In genomic region chr2:98568161-98568956, GRCh38 we compare ENCODE assay signal across 15 cellular contexts. TPM values are rescaled to one million over a fixed set of nuclear protein-coding genes. Genes with fewer than 3 reads are reported as not detected.
A peak's percentile ranks its signal among the peaks of the same experiment; 100 is the strongest.
DNase-seq lines count a peak whose midpoint lies in the region; FAIRE-seq and TF ChIP-seq lines count a peak whose summit lies in the region.
"Had no signal": no experiment of that assay in that cellular context is flagged by ENCODE, and none has a peak within 500 bp of the region (broad histone marks: within the 10 kb centered on the region; RNA-seq: fewer than 3 reads in every experiment).

No MANE protein-coding gene starts in this region.

- intact Hi-C loops in cardiac septum (cut with DNase I), result loop anchor here (10.0 kb wide), 1 partner anchor 154 kb away; no protein-coding TSS in a partner anchor

- H3K4me3 ChIP-seq in bronchial epithelial cell (ENCODE audit: low read depth, low read length), result no peak overlapping the region
- H3K4me3 ChIP-seq: cardiac muscle cell, left lung, skin epidermis had no signal

- DNase-seq in EH (ENCODE audit: low read depth) (peak; percentile 79), HTR-8/SVneo (ENCODE audit: insufficient read length, low spot score) (no peak), bronchial epithelial cell (ENCODE audit: low read depth) (peak; percentile 52), non-pigmented ciliary epithelial cell (ENCODE audit: low read depth) (peak; percentile 14), NCI-H69 (lab: John Stamatoyannopoulos, UW) (no peak), iPS-NIHi7 (ENCODE audit: extremely low spot score) (no peak), cardiac septum (ENCODE audit: low spot score) (no peak)
- no peak for DNase-seq in stimulated activated CD4-positive, alpha-beta T cell treated with anti-CD3 and anti-CD28 coated beads, Interleukin-4, amount 100 ng/mL, for 24 hours
- DNase-seq: NCI-H1048, NCI-H187 treated with DMSO at 0.1 percent for 48 hours, T1000 had no signal

- no peaks in the 10 kb centered on the region for H3K27me3 ChIP-seq in bronchial epithelial cell (ENCODE audit: control insufficient read depth, insufficient read depth, low read length)
- H3K27me3 ChIP-seq: cardiac muscle cell, left lung, neutrophil had no signal

- peak; percentile 81 for FAIRE-seq in HTR-8/SVneo (lab: Jason Lieb, UNC)
- peak; percentile 88 for FAIRE-seq in bronchial epithelial cell (lab: Jason Lieb, UNC)

- peaks cover 6% of the 10 kb centered on the region for H3K36me3 ChIP-seq in bronchial epithelial cell (ENCODE audit: control insufficient read depth, insufficient read depth, low read length)
- H3K36me3 ChIP-seq: cardiac muscle cell had no signal

- no peak for TF ChIP-seq CTCF in bronchial epithelial cell (IDR thresholded peaks at IDR 0.05; ENCODE audit: insufficient read depth, low read length, severe bottlenecking)

RNA-seq across cellular contexts. Expression of gene COA5, which starts 40.0 kb away (rescaled TPM):
- total RNA-seq in bronchial epithelial cell (12.9 and 27.0 TPM in 2 replicates), cardiac septum (28.3 TPM)

RNA-seq across cellular contexts. Expression of gene UNC50, which starts 40.0 kb away (rescaled TPM):
- 52.9 and 54.5 TPM in 2 replicates for total RNA-seq in bronchial epithelial cell
- 27.9 TPM for total RNA-seq in cardiac septum

Comparison
In these comparisons a context has a peak if more than half of its experiments do, and no peak if none do; other contexts are left out.
1. DNase-seq: peak in EH (single experiment), bronchial epithelial cell (single experiment) and non-pigmented ciliary epithelial cell (single experiment); none in HTR-8/SVneo (single experiment), NCI-H69 (single experiment), iPS-NIHi7 (single experiment), cardiac septum (single experiment) and stimulated activated CD4-positive, alpha-beta T cell treated with anti-CD3 and anti-CD28 coated beads, Interleukin-4, amount 100 ng/mL, for 24 hours (single experiment).